ENCODE assay signal across 13 cellular contexts in the genomic region with DNA sequence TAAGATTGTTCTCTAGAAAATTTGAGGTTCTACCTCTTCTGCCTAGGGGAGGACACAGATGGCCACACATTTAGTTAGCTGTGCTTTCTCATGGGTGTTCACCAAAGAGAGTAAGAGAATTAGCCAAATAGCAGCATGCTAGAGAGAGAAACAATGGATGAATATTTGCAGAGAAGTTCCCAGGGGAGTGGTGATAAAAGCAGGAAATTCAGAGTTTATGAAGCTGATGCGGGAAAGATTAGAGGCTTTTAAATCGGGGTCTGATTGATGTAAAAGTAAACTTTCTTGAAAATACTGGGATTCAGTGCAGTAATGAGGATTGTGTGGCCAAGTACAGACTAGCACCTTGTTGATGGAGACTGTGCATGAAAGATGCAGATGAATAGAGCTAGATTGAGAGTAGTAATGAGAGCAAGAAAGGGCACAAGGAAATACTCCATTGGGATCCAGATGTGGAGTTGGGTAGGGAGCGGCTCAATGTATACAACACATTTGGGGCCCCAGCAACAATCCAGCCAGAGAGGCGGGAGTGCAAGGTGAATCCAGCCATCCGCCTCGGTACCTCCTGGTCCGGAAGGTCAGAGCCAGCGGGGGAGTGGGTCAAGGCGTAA. TPM values are rescaled to one million over a fixed set of nuclear protein-coding genes. Genes with fewer than 3 reads are reported as not detected.
A peak's percentile ranks its signal among the peaks of the same experiment; 100 is the strongest.
DNase-seq lines count a peak whose midpoint lies in the region; ATAC-seq, FAIRE-seq and TF ChIP-seq lines count a peak whose summit lies in the region.
"Had no signal": no experiment of that assay in that cellular context is flagged by ENCODE, and none has a peak within 500 bp of the region (broad histone marks: within the 10 kb centered on the region; RNA-seq: fewer than 3 reads in every experiment).

No MANE protein-coding gene starts in this region.

- H3K27me3 ChIP-seq in HUES6 (ENCODE audit: control insufficient read depth, insufficient read depth, low read length) = peaks cover 100% of the 10 kb centered on the region
- H3K27me3 ChIP-seq in small intestine (ENCODE audit: control insufficient read depth in 2 of 2, insufficient read depth in 2 of 2, low read length in 2 of 2) = peaks cover 14 to 30% of the 10 kb centered on the region in 2 donors

- intact Hi-C loops in natural killer cell (cut with micrococcal nuclease) = no loop called here
- intact Hi-C loops in left ventricle myocardium superior (cut with micrococcal nuclease) = no loop called here

- H3K27ac ChIP-seq in HUES6 (ENCODE audit: low read depth, low read length) (no peak overlapping the region), small intestine (ENCODE audit: low read depth in 1 of 2, low read length in 1 of 2) (no peak overlapping the region)

- H3K36me3 ChIP-seq in ES-I3 (ENCODE audit: insufficient read depth, low read length) = no peaks in the 10 kb centered on the region
- H3K36me3 ChIP-seq in HUES6 (ENCODE audit: control insufficient read depth, insufficient read depth, low read length) = no peaks in the 10 kb centered on the region
- H3K36me3 ChIP-seq in small intestine (ENCODE audit: control insufficient read depth in 2 of 2, insufficient read depth in 2 of 2, low read length in 2 of 2) = no peaks in the 10 kb centered on the region

- H3K9ac ChIP-seq in ES-I3 (ENCODE audit: low read depth, low read length) (peak overlapping the region; percentile 69; the same call in 1 of the 2 replicates), HUES6 (ENCODE audit: low read length) (no peak overlapping the region)

- peak overlapping the region; percentile 67 for H3K4me3 Mint-ChIP-seq in central memory CD8-positive, alpha-beta T cell
- peak overlapping the region; percentile 78 for H3K4me3 Mint-ChIP-seq in natural killer cell

- no peak for DNase-seq in central memory CD8-positive, alpha-beta T cell (ENCODE audit: low spot score in 2 of 2)
- DNase-seq in natural killer cell = no peak
- DNase-seq in small intestine = no peak
- DNase-seq in left ventricle myocardium superior = no peak
- DNase-seq: DMS79; effector CD4-positive, alpha-beta T cell; KG1; NCI-H526 had no signal

- peak overlapping the region; percentile 64 for H3K4me3 ChIP-seq in HUES6 (ENCODE audit: low read depth, low read length)
- peak overlapping the region in 1 of 2 donors; percentile 58 for H3K4me3 ChIP-seq in small intestine (ENCODE audit: low read depth in 1 of 2, low read length in 2 of 2)

- H3K4me1 Mint-ChIP-seq in central memory CD8-positive, alpha-beta T cell = peaks cover 26% of the 10 kb centered on the region
- peaks cover 29 to 39% of the 10 kb centered on the region in 2 donors for H3K4me1 Mint-ChIP-seq in natural killer cell

- H3K27me3 Mint-ChIP-seq in central memory CD8-positive, alpha-beta T cell = peaks cover 60% of the 10 kb centered on the region
- peaks cover 43 to 58% of the 10 kb centered on the region in 2 donors for H3K27me3 Mint-ChIP-seq in natural killer cell (ENCODE audit: low read depth in 2 of 2)

- no peak for FAIRE-seq in small intestine (lab: Jason Lieb, UNC)
- FAIRE-seq: islet of Langerhans had no signal

- H3K27ac Mint-ChIP-seq in central memory CD8-positive, alpha-beta T cell (ENCODE audit: low read depth) = no peak overlapping the region
- H3K27ac Mint-ChIP-seq in natural killer cell = peak overlapping the region in 1 of 2 donors; percentile 3

- no peaks in the 10 kb centered on the region for H3K9me3 ChIP-seq in ES-I3 (ENCODE audit: control insufficient read depth, insufficient read depth, low read length)
- H3K9me3 ChIP-seq in HUES6 (ENCODE audit: control insufficient read depth, insufficient read depth, low read depth, low read length) = no peaks in the 10 kb centered on the region
- H3K9me3 ChIP-seq in small intestine (ENCODE audit: control insufficient read depth, low read depth) = no peaks in the 10 kb centered on the region

- no peak for TF ChIP-seq CTCF in natural killer cell (IDR thresholded peaks at IDR 0.05)

- ATAC-seq in central memory CD8-positive, alpha-beta T cell (replicated peaks; ENCODE audit: extremely low read depth, poor library complexity, severe bottlenecking) = no peak
- no peak for ATAC-seq in natural killer cell
- no peak for ATAC-seq in GM18867 (IDR thresholded peaks at IDR 0.05; ENCODE audit: unreplicated experiment)
- ATAC-seq in left ventricle myocardium superior = no peak
- ATAC-seq in HG03342 (IDR thresholded peaks at IDR 0.05; ENCODE audit: unreplicated experiment) = no peak

- H3K4me1 ChIP-seq in ES-I3 (ENCODE audit: insufficient read depth, low read length) (peaks cover 9% of the 10 kb centered on the region; the same call in 1 of the 2 replicates), HUES6 (ENCODE audit: control insufficient read depth, insufficient read depth, low read length) (peaks cover 23% of the 10 kb centered on the region), small intestine (ENCODE audit: control insufficient read depth in 2 of 2, insufficient read depth in 1 of 2, low read depth in 1 of 2, low read length in 1 of 2) (peaks cover 13 to 16% of the 10 kb centered on the region in 2 donors)

- H3K9me3 Mint-ChIP-seq in central memory CD8-positive, alpha-beta T cell = no peaks in the 10 kb centered on the region
- H3K9me3 Mint-ChIP-seq in natural killer cell = no peaks in the 10 kb centered on the region

- WGBS in small intestine, 3 donors = 5 to 21% (median 14%) methylated on average over 9 of the region's 9 CpGs

- peaks cover 14% of the 10 kb centered on the region for H3K36me3 Mint-ChIP-seq in central memory CD8-positive, alpha-beta T cell (ENCODE audit: insufficient read depth)
- H3K36me3 Mint-ChIP-seq in natural killer cell = peaks cover 13% of the 10 kb centered on the region

RNA-seq across cellular contexts. Expression of a gene that starts 8.8 kb away (rescaled TPM):
- not detected for total RNA-seq in natural killer cell
- polyA plus RNA-seq in small intestine = 1 to 10 TPM in 1 of 3 donors, under 1 TPM in 1, not detected in 1; 0.54 to 1.4 TPM
- total RNA-seq in left ventricle myocardium superior = not detected

RNA-seq across cellular contexts. Expression of a gene that starts 34.1 kb away (rescaled TPM):
- total RNA-seq in natural killer cell = 10 to 100 TPM; 71.9 to 93.1 (median 79.8) TPM
- polyA plus RNA-seq in small intestine = 100 to 1,000 TPM; 184 to 346 (median 229) TPM
- 497 TPM for total RNA-seq in left ventricle myocardium superior
